Comparison of ENCODE assay signal across 12 cellular contexts in genomic region chr13:110352735-110353134, GRCh38. TPM values are rescaled to one million over a fixed set of nuclear protein-coding genes. Genes with fewer than 3 reads are reported as not detected.
DNase-seq lines count a peak whose midpoint lies in the region; ATAC-seq, FAIRE-seq and TF ChIP-seq lines count a peak whose summit lies in the region.
"Had no signal": no experiment of that assay in that cellular context is flagged by ENCODE, and none has a peak within 500 bp of the region (broad histone marks: within the 10 kb centered on the region; RNA-seq: fewer than 3 reads in every experiment).

No MANE protein-coding gene starts in this region.

- TF ChIP-seq POLR2A in HepG2 (IDR thresholded peaks at IDR 0.05; ENCODE audit: insufficient read depth in 1 of 2, low read depth in 2 of 2, low read length in 2 of 2) (no peak), right lobe of liver (IDR thresholded peaks at IDR 0.05) (no peak)

- H3K4me1 ChIP-seq in HepG2 (ENCODE audit: insufficient read depth, low read length) (no peaks in the 10 kb centered on the region), right lobe of liver (no peaks in the 10 kb centered on the region), ascending aorta (peaks cover 10 to 54% of the 10 kb centered on the region in 2 donors), lower lobe of right lung (peaks cover 43% of the 10 kb centered on the region), upper lobe of right lung (peaks cover 12% of the 10 kb centered on the region)

- ATAC-seq in HepG2 (no peak), right lobe of liver (no peak), lower lobe of right lung (no peak), upper lobe of right lung (no peak), GM21447 (IDR thresholded peaks at IDR 0.05; ENCODE audit: unreplicated experiment) (no peak)

- TF ChIP-seq CTCF in HepG2 (CRISPR knock-in tag; IDR thresholded peaks at IDR 0.05) (peak; percentile 10; the same call in 1 of the 2 replicates), right lobe of liver (IDR thresholded peaks at IDR 0.05) (no peak), ascending aorta (IDR thresholded peaks at IDR 0.05) (no peak), lower lobe of right lung (IDR thresholded peaks at IDR 0.05) (no peak), upper lobe of right lung (IDR thresholded peaks at IDR 0.05) (no peak)

- H3K27me3 ChIP-seq in HepG2 (ENCODE audit: control insufficient read depth in 1 of 2, insufficient read depth in 2 of 2, low read length in 2 of 2) (peaks cover 0 to 19% of the 10 kb centered on the region in 2 experiments; a peak in 1 of 5 replicates), right lobe of liver (no peaks in the 10 kb centered on the region), ascending aorta (no peaks in the 10 kb centered on the region), lower lobe of right lung (ENCODE audit: low read depth) (no peaks in the 10 kb centered on the region), upper lobe of right lung (no peaks in the 10 kb centered on the region)

- DNase-seq in HepG2 (ENCODE audit: low spot score) (no peak), right lobe of liver (no peak), ascending aorta (ENCODE audit: low spot score in 2 of 2) (no peak), lower lobe of right lung (no peak), upper lobe of right lung (no peak), NCI-H1694 treated with DMSO at 0.1 percent for 48 hours (lab: John Stamatoyannopoulos, UW) (no peak), NCI-H1694 (lab: John Stamatoyannopoulos, UW) (no peak)
- DNase-seq: GDM1, kidney glomerular epithelial cell, NCI-H1105 treated with DMSO at 0.1 percent for 48 hours had no signal

- H3K27ac ChIP-seq in HepG2 (ENCODE audit: extremely low read length, insufficient read depth, low read length) (no peak overlapping the region), right lobe of liver (no peak overlapping the region), ascending aorta (peak overlapping the region; percentile 95 to 96), lower lobe of right lung (peak overlapping the region; percentile 58), upper lobe of right lung (peak overlapping the region; percentile 55)
- H3K27ac ChIP-seq: epithelial cell of prostate had no signal

- TF ChIP-seq EP300 in HepG2 (IDR thresholded peaks at IDR 0.05; ENCODE audit: low read depth in 2 of 2, low read length in 2 of 2) = no peak
- no peak for TF ChIP-seq EP300 in HepG2 (CRISPR knock-in tag; IDR thresholded peaks at IDR 0.05; ENCODE audit: borderline replicate concordance)

- H4K20me1 ChIP-seq in HepG2 (ENCODE audit: insufficient read depth, low read length) = no peaks in the 10 kb centered on the region

- no TSS peak for BruUV-seq in HepG2 (replicated peaks; lab: Mats Ljungman, UMichigan)

- CTCF ChIA-PET in HepG2 (lab: Yijun Ruan, JAX; ENCODE audit: low intra/inter-chr PET ratio, low total read pairs) = no interaction called here

- H3K9ac ChIP-seq in HepG2 (ENCODE audit: insufficient read depth, low read depth, low read length) = no peak overlapping the region

- H3K4me3 ChIP-seq in HepG2 (replicated peaks in 1 of 3; ENCODE audit: insufficient read depth in 1 of 3, low read depth in 2 of 3, low read length in 3 of 3) (no peak overlapping the region), right lobe of liver (no peak overlapping the region), ascending aorta (no peak overlapping the region), lower lobe of right lung (no peak overlapping the region), upper lobe of right lung (no peak overlapping the region)

- TF ChIP-seq RAD21 in HepG2 (CRISPR knock-in tag; IDR thresholded peaks at IDR 0.05) = no peak

- no peak for FAIRE-seq in HepG2 (lab: Jason Lieb, UNC)

- no peaks in the 10 kb centered on the region for H3K79me2 ChIP-seq in HepG2 (ENCODE audit: insufficient read depth, low read length)

- no peaks in the 10 kb centered on the region for H3K36me3 ChIP-seq in HepG2 (replicated peaks in 1 of 2; ENCODE audit: control insufficient read depth in 1 of 2, insufficient read depth in 2 of 2, low read length in 2 of 2)
- no peaks in the 10 kb centered on the region for H3K36me3 ChIP-seq in right lobe of liver
- H3K36me3 ChIP-seq in ascending aorta = peaks cover 8 to 9% of the 10 kb centered on the region in 2 donors
- no peaks in the 10 kb centered on the region for H3K36me3 ChIP-seq in lower lobe of right lung
- H3K36me3 ChIP-seq in upper lobe of right lung = peaks cover 6% of the 10 kb centered on the region

- no peak overlapping the region for H2AFZ ChIP-seq in HepG2 (ENCODE audit: low read length)

- intact Hi-C loops in HepG2 (cut with micrococcal nuclease; ENCODE audit: unreplicated experiment) = no loop called here
- intact Hi-C loops in right lobe of liver (cut with DNase I) = no loop called here
- intact Hi-C loops in ascending aorta (cut with DNase I) = no loop called here
- intact Hi-C loops in lower lobe of right lung (cut with DNase I) = no loop called here
- intact Hi-C loops in upper lobe of right lung (cut with DNase I) = no loop called here

- POLR2A ChIA-PET in HepG2 (lab: Yijun Ruan, JAX) = no interaction called here

- in situ Hi-C loops in HepG2 (cut with HindIII; ENCODE audit: extremely low pct_ligation_motif_present, low pct_unique_long_range_greater_than_20kb) = no loop called here

- WGBS in HepG2 (ENCODE audit: low lambda C conversion rate) = 3% methylated on average over 5 of the region's 8 CpGs
- no CpG with 5 or more reads among the region's 8 CpGs for WGBS in right lobe of liver (ENCODE audit: insufficient coverage, low coverage, low lambda C conversion rate, missing lambda C conversion rate)

- no peak overlapping the region for H3K4me2 ChIP-seq in HepG2 (ENCODE audit: low read depth, low read length)

- H3K9me3 ChIP-seq in HepG2 (ENCODE audit: low read length) = no peaks in the 10 kb centered on the region
- H3K9me3 ChIP-seq in right lobe of liver = no peaks in the 10 kb centered on the region
- H3K9me3 ChIP-seq in ascending aorta = no peaks in the 10 kb centered on the region
- no peaks in the 10 kb centered on the region for H3K9me3 ChIP-seq in lower lobe of right lung
- no peaks in the 10 kb centered on the region for H3K9me3 ChIP-seq in upper lobe of right lung

TF ChIP-seq in HepG2, 621 proteins besides CTCF, POLR2A, EP300 and RAD21 (continues in another document):
- no peak for TF ChIP-seq ZNF746 (CRISPR knock-in tag; IDR thresholded peaks at IDR 0.05)

RNA-seq across cellular contexts. Expression of gene COL4A2, which starts 45.7 kb away (rescaled TPM):
- total RNA-seq in HepG2 (2016; rRNA removed; fragmentation: Illumina TruSeq; extraction: Trizol) = 0.15 and 0.22 TPM in 2 replicates
- total RNA-seq in HepG2 (2016; cell fraction: cytosol; rRNA removed; fragmentation: Illumina TruSeq; extraction: Trizol; ENCODE audit: low read depth) = not detected in 2 replicates
- total RNA-seq in HepG2 (2016; cell fraction: insoluble cytoplasmic fraction; rRNA removed; fragmentation: Illumina TruSeq; extraction: Trizol) = 0.15 and 0.35 TPM in 2 replicates
- not detected in 2 replicates for total RNA-seq in HepG2 (2016; cell fraction: membrane; rRNA removed; fragmentation: Illumina TruSeq; extraction: Trizol)
- 1.3 TPM in 1 of 2 replicates, not detected in the other for total RNA-seq in HepG2 (2016; cell fraction: nucleus; rRNA removed; fragmentation: Illumina TruSeq; extraction: Trizol)
- 1.0 and 1.9 TPM in 2 replicates for polyA plus RNA-seq in HepG2 (2011; rRNA removed)
- polyA plus RNA-seq in HepG2 (2011; cell fraction: cytosol; rRNA removed) = 0.56 and 1.6 TPM in 2 replicates
- polyA plus RNA-seq in HepG2 (2011; cell fraction: nucleus; rRNA removed) = 1.2 and 4.2 TPM in 2 replicates
- 0.25 and 0.92 TPM in 2 replicates for polyA plus RNA-seq in HepG2 (2012)
- 0.21 TPM in 1 of 2 replicates, not detected in the other for polyA plus RNA-seq in HepG2 (2016; cell fraction: cytosol; fragmentation: Illumina TruSeq; extraction: Trizol; ENCODE audit: low read depth)
- polyA plus RNA-seq in HepG2 (2016; cell fraction: insoluble cytoplasmic fraction; fragmentation: Illumina TruSeq; extraction: Trizol; ENCODE audit: low read depth) = 0.19 and 0.68 TPM in 2 replicates
- polyA plus RNA-seq in HepG2 (2016; cell fraction: membrane; fragmentation: Illumina TruSeq; extraction: Trizol; ENCODE audit: low read depth) = 0.21 and 0.27 TPM in 2 replicates
- 0.37 TPM in 1 of 2 replicates, not detected in the other for polyA plus RNA-seq in HepG2 (2016; cell fraction: nucleus; fragmentation: Illumina TruSeq; extraction: Trizol; ENCODE audit: insufficient read depth, low read depth)
- 3.0 and 8.4 TPM in 2 replicates for polyA minus RNA-seq in HepG2 (2011; rRNA and poly(A)+ RNA removed; ENCODE audit: low replicate concordance)
- polyA minus RNA-seq in HepG2 (2011; cell fraction: cytosol; rRNA and poly(A)+ RNA removed) = 0.97 and 1.9 TPM in 2 replicates
- 0.75 and 1.4 TPM in 2 replicates for polyA minus RNA-seq in HepG2 (2011; cell fraction: nucleus; rRNA and poly(A)+ RNA removed)
- total RNA-seq in right lobe of liver = 10 to 100 TPM in 5 of 6 experiments, 1 to 10 TPM in 1; 8.4 to 65.8 (median 42.5) TPM
- total RNA-seq in ascending aorta = 1,227 TPM
- 185 TPM for total RNA-seq in lower lobe of right lung
- total RNA-seq in upper lobe of right lung = 273 TPM

RNA-seq across cellular contexts. Expression of gene COL4A1, which starts 45.8 kb away (rescaled TPM):
- total RNA-seq in HepG2 (2016; rRNA removed; fragmentation: Illumina TruSeq; extraction: Trizol) (not detected in 2 replicates), right lobe of liver (10 to 100 TPM in 5 of 6 experiments, 1 to 10 TPM in 1; 8.0 to 89.8 (median 41.1) TPM), ascending aorta (756 TPM), lower lobe of right lung (161 TPM), upper lobe of right lung (242 TPM)
- not detected in 2 replicates for total RNA-seq in HepG2 (2016; cell fraction: cytosol; rRNA removed; fragmentation: Illumina TruSeq; extraction: Trizol; ENCODE audit: low read depth)
- total RNA-seq in HepG2 (2016; cell fraction: insoluble cytoplasmic fraction; rRNA removed; fragmentation: Illumina TruSeq; extraction: Trizol) = not detected in 2 replicates
- not detected in 2 replicates for total RNA-seq in HepG2 (2016; cell fraction: membrane; rRNA removed; fragmentation: Illumina TruSeq; extraction: Trizol)
- not detected in 2 replicates for total RNA-seq in HepG2 (2016; cell fraction: nucleus; rRNA removed; fragmentation: Illumina TruSeq; extraction: Trizol)
- 0.03 TPM in 1 of 2 replicates, not detected in the other for polyA plus RNA-seq in HepG2 (2011; rRNA removed)
- not detected in 2 replicates for polyA plus RNA-seq in HepG2 (2011; cell fraction: cytosol; rRNA removed)
- 0.05 TPM in 1 of 2 replicates, not detected in the other for polyA plus RNA-seq in HepG2 (2011; cell fraction: nucleus; rRNA removed)
- polyA plus RNA-seq in HepG2 (2012) = not detected in 2 replicates
- not detected in 2 replicates for polyA plus RNA-seq in HepG2 (2016; cell fraction: cytosol; fragmentation: Illumina TruSeq; extraction: Trizol; ENCODE audit: low read depth)
- not detected in 2 replicates for polyA plus RNA-seq in HepG2 (2016; cell fraction: insoluble cytoplasmic fraction; fragmentation: Illumina TruSeq; extraction: Trizol; ENCODE audit: low read depth)
- not detected in 2 replicates for polyA plus RNA-seq in HepG2 (2016; cell fraction: membrane; fragmentation: Illumina TruSeq; extraction: Trizol; ENCODE audit: low read depth)
- polyA plus RNA-seq in HepG2 (2016; cell fraction: nucleus; fragmentation: Illumina TruSeq; extraction: Trizol; ENCODE audit: insufficient read depth, low read depth) = not detected in 2 replicates
- polyA minus RNA-seq in HepG2 (2011; rRNA and poly(A)+ RNA removed; ENCODE audit: low replicate concordance) = 10.2 TPM in 1 of 2 replicates, not detected in the other
- polyA minus RNA-seq in HepG2 (2011; cell fraction: cytosol; rRNA and poly(A)+ RNA removed) = not detected in 2 replicates
- 0.13 TPM in 1 of 2 replicates, not detected in the other for polyA minus RNA-seq in HepG2 (2011; cell fraction: nucleus; rRNA and poly(A)+ RNA removed)

Comparison
In these comparisons a context has a peak if more than half of its experiments do, and no peak if none do; other contexts are left out.
1. RNA of gene COL4A1, which starts 45.8 kb away (total RNA-seq): 756 TPM in ascending aorta (single experiment), 242 TPM in upper lobe of right lung (single experiment), 161 TPM in lower lobe of right lung (single experiment) and 8.0 to 89.8 TPM in right lobe of liver; not detected in HepG2; every median in the first group is over 4 times any median in the second.
2. H3K27ac ChIP-seq: peak in ascending aorta (2 of 2), lower lobe of right lung (single experiment) and upper lobe of right lung (single experiment); none in HepG2 (single experiment) and right lobe of liver (0 of 3).